In the genomic region with DNA sequence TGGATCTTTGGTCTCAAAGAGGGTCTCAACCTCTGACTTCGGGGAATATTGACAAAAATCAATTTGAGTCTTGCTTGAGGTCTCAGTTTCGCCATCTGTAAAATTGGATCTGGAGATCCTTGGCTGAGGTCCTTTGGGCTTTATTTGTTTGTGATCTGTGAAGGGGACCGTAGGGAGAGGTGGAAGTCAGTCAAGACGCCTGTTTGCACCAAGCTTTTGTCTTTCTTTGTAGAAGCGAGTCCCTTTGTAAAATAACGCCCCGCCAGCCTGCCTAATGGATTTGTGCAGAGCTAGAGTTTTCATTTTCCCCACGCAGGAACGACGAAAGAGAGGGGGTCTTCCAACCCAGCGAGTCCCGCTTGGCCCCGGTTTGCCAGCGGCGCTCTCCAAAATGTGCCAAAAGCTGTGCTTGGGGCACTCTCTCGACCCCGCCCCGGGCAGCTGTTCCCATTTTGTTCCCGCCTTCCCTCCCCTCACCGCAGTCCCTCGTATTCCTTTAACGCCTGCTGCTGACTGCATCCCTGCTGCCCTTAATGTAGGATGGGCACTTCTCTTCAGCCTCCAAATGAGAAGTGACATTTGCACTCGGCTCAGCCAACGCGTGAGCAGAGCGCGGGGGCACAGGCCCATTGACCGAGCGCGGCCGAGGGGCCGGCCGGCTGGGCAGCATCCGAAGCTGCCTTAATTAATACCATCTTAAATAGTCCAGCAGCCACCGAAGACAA, we compare ENCODE assay signal across 21 cellular contexts. TPM values are rescaled to one million over a fixed set of nuclear protein-coding genes. Genes with fewer than 3 reads are reported as not detected.
A peak's percentile ranks its signal among the peaks of the same experiment; 100 is the strongest.
DNase-seq lines count a peak whose midpoint lies in the region; ATAC-seq, FAIRE-seq and TF ChIP-seq lines count a peak whose summit lies in the region.
"Had no signal": no experiment of that assay in that cellular context is flagged by ENCODE, and none has a peak within 500 bp of the region (broad histone marks: within the 10 kb centered on the region; RNA-seq: fewer than 3 reads in every experiment).

No MANE protein-coding gene starts in this region.

- peak overlapping the region; percentile 48; the same call in 1 of the 2 replicates for H3K18ac ChIP-seq in H1 (ENCODE audit: extremely low read depth, low read length)

- no peak for TF ChIP-seq POLR2A in H1 (IDR thresholded peaks at IDR 0.05; ENCODE audit: control extremely low read depth in 1 of 2, low read depth in 2 of 2, low read length in 2 of 2)

- H3K4me1 ChIP-seq in ES-I3 (ENCODE audit: insufficient read depth, low read length): peaks cover 21% of the 10 kb centered on the region
- peaks cover 46% of the 10 kb centered on the region for H3K4me1 ChIP-seq in HUES64 (ENCODE audit: insufficient read depth, low read length)
- peaks cover 9 to 39% (median 23%) of the 10 kb centered on the region in 4 experiments for H3K4me1 ChIP-seq in H1 (replicated peaks in 1 of 4; ENCODE audit: control insufficient read depth in 3 of 4, insufficient read depth in 4 of 4, low read length in 3 of 4)
- peaks cover 5 to 23% (median 6%) of the 10 kb centered on the region in 3 donors for H3K4me1 ChIP-seq in pancreas
- H3K4me1 ChIP-seq: BLaER1, HAP-1 had no signal

- no peak overlapping the region for H4K5ac ChIP-seq in H1 (ENCODE audit: insufficient read length, low read depth, low read length)

- H2BK120ac ChIP-seq in H1 (replicated peaks; ENCODE audit: low read depth, low read length): peak overlapping the region; percentile 66

- H3K27ac Mint-ChIP-seq in neural crest cell (ENCODE audit: unreplicated experiment): peak overlapping the region; percentile 91
- H3K27ac Mint-ChIP-seq: activated T-cell treated with anti-CD3 and anti-CD28 coated beads, Interleukin-2, amount 50 U/mL, for 24 hours had no signal

- no peak overlapping the region for H3K56ac ChIP-seq in H1 (replicated peaks; ENCODE audit: insufficient read length, low read depth, low read length)

- no peaks in the 10 kb centered on the region for H3K9me3 Mint-ChIP-seq in neural crest cell
- H3K9me3 Mint-ChIP-seq: activated T-cell treated with anti-CD3 and anti-CD28 coated beads, Interleukin-2, amount 50 U/mL, for 24 hours had no signal

- peak overlapping the region; percentile 56 for H3K4me3 ChIP-seq in HUES64 (ENCODE audit: low read length)
- peak overlapping the region; percentile 36 to 69 (median 54) for H3K4me3 ChIP-seq in H1 (ENCODE audit: extremely low read depth in 1 of 4, insufficient read depth in 2 of 4, low read depth in 3 of 4, low read length in 4 of 4)
- H3K4me3 ChIP-seq in pancreas: no peak overlapping the region
- H3K4me3 ChIP-seq: ascending aorta, BLaER1, HAP-1, K562, lung had no signal

- intact Hi-C loops in pancreas (cut with DNase I): no loop called here

- H3K23ac ChIP-seq in H1 (ENCODE audit: insufficient read length): no peak overlapping the region

- no peaks in the 10 kb centered on the region for H3K79me1 ChIP-seq in H1 (ENCODE audit: low read depth, low read length)

- H3K14ac ChIP-seq in H1 (ENCODE audit: insufficient read length): no peak overlapping the region

- H3K4ac ChIP-seq in H1 (replicated peaks; ENCODE audit: insufficient read length, low read depth, low read length): peak overlapping the region; percentile 17

- no peak overlapping the region for H2BK12ac ChIP-seq in H1 (ENCODE audit: low read depth, low read length)

- H3K27me3 Mint-ChIP-seq in neural crest cell (ENCODE audit: low read depth): peaks cover 93% of the 10 kb centered on the region

- DNase-seq in H1 (ENCODE audit: low read depth in 1 of 2, low spot score in 2 of 2) (peak in 1 of 2 experiments; percentile 78), neural crest cell (ENCODE audit: low read depth, low spot score) (no peak), CD1c-positive myeloid dendritic cell (ENCODE audit: extremely low spot score) (no peak), pancreas (no peak)
- DNase-seq: activated CD4-positive, CD25-positive, alpha-beta regulatory T cell treated with anti-CD3 and anti-CD28 coated beads, Interleukin-2, amount 50 U/mL, for 72 hours; activated T-cell treated with anti-CD3 and anti-CD28 coated beads, Interleukin-2, amount 50 U/mL, for 24 hours; dermis blood vessel endothelial cell; NCI-H1048; NCI-H2107; RPMI8226; spleen had no signal

- TF ChIP-seq RAD21 in H1 (IDR thresholded peaks at IDR 0.05 in 1 of 2, conservative IDR thresholded peaks at IDR 0.05 in 1 of 2; ENCODE audit: low read depth in 2 of 2, low read length in 2 of 2): peak in 1 of 2 experiments; percentile 13; a peak in 1 of 4 replicates

- peak overlapping the region; percentile 40; the same call in 1 of the 2 replicates for H2BK15ac ChIP-seq in H1 (ENCODE audit: low read length)

- H2BK5ac ChIP-seq in H1 (ENCODE audit: low read depth, low read length): peak overlapping the region; percentile 13; the same call in 1 of the 2 replicates

- no peaks in the 10 kb centered on the region for H3K36me3 Mint-ChIP-seq in neural crest cell (ENCODE audit: low read depth)

- no peak for ATAC-seq in GM21390 (IDR thresholded peaks at IDR 0.05; ENCODE audit: unreplicated experiment)
- no peak for ATAC-seq in pancreas
- ATAC-seq: K562 had no signal

- no peak overlapping the region for H4K8ac ChIP-seq in H1 (ENCODE audit: extremely low read depth, insufficient read depth, low read length)

- peaks cover 0 to under 1% of the 10 kb centered on the region in 2 experiments for H4K20me1 ChIP-seq in H1 (replicated peaks in 1 of 2; ENCODE audit: control insufficient read depth in 1 of 2, insufficient read depth in 2 of 2, low read length in 2 of 2)

- H3K27me3 ChIP-seq in HUES64 (ENCODE audit: insufficient read depth, low read length) (peaks cover 98% of the 10 kb centered on the region), H1 (replicated peaks in 1 of 4; ENCODE audit: control insufficient read depth in 3 of 4, extremely low read depth in 1 of 4, insufficient read depth in 3 of 4, low read length in 3 of 4) (peaks cover 12 to 63% (median 48%) of the 10 kb centered on the region in 4 experiments; a peak in 6 of 7 replicates), pancreas (peaks cover 10 to 71% (median 31%) of the 10 kb centered on the region in 4 donors)

- TF ChIP-seq CTCF in H1 (IDR thresholded peaks at IDR 0.05; ENCODE audit: control extremely low read depth in 1 of 3, insufficient read depth in 1 of 3, low read depth in 1 of 3, low read length in 3 of 3) (no peak), neural crest cell (conservative IDR thresholded peaks at IDR 0.05) (no peak), pancreas (IDR thresholded peaks at IDR 0.05) (no peak)

- peaks cover 40% of the 10 kb centered on the region for H3K23me2 ChIP-seq in H1 (ENCODE audit: low read depth, low read length)

- H3K27ac ChIP-seq in HUES64 (ENCODE audit: low read depth, low read length) (no peak overlapping the region), H1 (ENCODE audit: low read depth, low read length) (no peak overlapping the region), pancreas (no peak overlapping the region)
- H3K27ac ChIP-seq: ascending aorta, BLaER1, spleen had no signal

- CTCF ChIA-PET in H1 (lab: Charles Lee; ENCODE audit: partially characterized antibody): interaction anchor here (0.7 to 11.7 kb wide), 21 partner anchors 8 to 302 kb away, joined by 3 to 93 read pairs (median 6); a partner anchor contains a TSS

- peak overlapping the region; percentile 98 to 100 for H3K4me2 ChIP-seq in H1 (ENCODE audit: insufficient read depth in 1 of 2, low read depth in 2 of 2, low read length in 2 of 2)
- H3K4me2 ChIP-seq: BLaER1 had no signal

- no peak for TF ChIP-seq EP300 in H1 (IDR thresholded peaks at IDR 0.05; ENCODE audit: borderline replicate concordance in 1 of 2, low read depth in 2 of 2, low read length in 2 of 2)

- H3K9ac ChIP-seq in ES-I3 (ENCODE audit: low read depth, low read length) (peak overlapping the region; percentile 69), HUES64 (ENCODE audit: low read depth, low read length) (peak overlapping the region; percentile 2; the same call in 1 of the 2 replicates), H1 (replicated peaks in 1 of 4; ENCODE audit: extremely low read depth in 1 of 4, low read depth in 3 of 4, low read length in 3 of 4) (no peak overlapping the region; a peak in 1 of 7 replicates)
- H3K9ac ChIP-seq: BLaER1 had no signal

- H3K36me3 ChIP-seq in ES-I3 (ENCODE audit: insufficient read depth, low read length): no peaks in the 10 kb centered on the region
- peaks cover 9% of the 10 kb centered on the region for H3K36me3 ChIP-seq in HUES64 (ENCODE audit: insufficient read depth, low read length)
- peaks cover 0 to 8% (median 0%) of the 10 kb centered on the region in 4 experiments; a peak in 3 of 8 replicates for H3K36me3 ChIP-seq in H1 (ENCODE audit: control insufficient read depth in 2 of 4, insufficient read depth in 4 of 4, low read length in 3 of 4)
- no peaks in the 10 kb centered on the region for H3K36me3 ChIP-seq in pancreas
- H3K36me3 ChIP-seq: ascending aorta, BLaER1, HAP-1, spleen had no signal

- peak overlapping the region; percentile 22 for H4K91ac ChIP-seq in H1 (replicated peaks; ENCODE audit: insufficient read length, low read length)

- H3K79me2 ChIP-seq in H1 (ENCODE audit: control insufficient read depth in 1 of 2, insufficient read depth in 2 of 2, low read length in 2 of 2): no peaks in the 10 kb centered on the region

- POLR2A ChIA-PET in H1 (lab: Charles Lee; ENCODE audit: partially characterized antibody): interaction anchor here (1.0 to 8.9 kb wide), 15 partner anchors 7 to 303 kb away, joined by 3 to 80 read pairs (median 8); a partner anchor contains a TSS

- peak overlapping the region; percentile 84 for H3K4me3 Mint-ChIP-seq in neural crest cell
- H3K4me3 Mint-ChIP-seq: activated T-cell treated with anti-CD3 and anti-CD28 coated beads, Interleukin-2, amount 50 U/mL, for 24 hours had no signal

- no peak overlapping the region for H2AFZ ChIP-seq in H1 (ENCODE audit: low read length)

- 1% methylated on average over 35 of the region's 35 CpGs for WGBS in HUES64
- WGBS in H1 (ENCODE audit: extremely low coverage in 1 of 2, insufficient coverage in 1 of 2, insufficient read length in 1 of 2, insufficient replicate concordance in 2 of 2, low coverage in 1 of 2, low lambda C conversion rate in 2 of 2, missing lambda C conversion rate in 1 of 2), 2 experiments: 1% methylated on average over 35 of the region's 35 CpGs; no CpG with 5 or more reads in 1 of the 2 experiments
- WGBS in pancreas, 2 donors: 17 to 19% methylated on average over 34 to 35 of the region's 35 CpGs

- H3K4me1 Mint-ChIP-seq in neural crest cell: peaks cover 68% of the 10 kb centered on the region

- H3K9me3 ChIP-seq in ES-I3 (ENCODE audit: control insufficient read depth, insufficient read depth, low read length) (no peaks in the 10 kb centered on the region), HUES64 (ENCODE audit: insufficient read depth, low read depth, low read length) (no peaks in the 10 kb centered on the region), H1 (ENCODE audit: insufficient read depth in 2 of 2, low read depth in 1 of 2, low read length in 1 of 2) (no peaks in the 10 kb centered on the region), pancreas (no peaks in the 10 kb centered on the region)
- H3K9me3 ChIP-seq: ascending aorta, HAP-1, spleen had no signal

- no peak for FAIRE-seq in H1 (lab: Jason Lieb, UNC)
- no peak for FAIRE-seq in pancreas (lab: Jason Lieb, UNC)
- FAIRE-seq: K562 had no signal

- H2AK5ac ChIP-seq in H1 (ENCODE audit: low read depth, low read length): no peak overlapping the region

- H2BK20ac ChIP-seq in H1 (ENCODE audit: low read length): no peak overlapping the region

RNA-seq across cellular contexts. Expression of a gene that starts 13.0 kb away (rescaled TPM):
- polyA plus RNA-seq in HUES64 (2013, experiment 1 of 2): 25.6 TPM
- polyA plus RNA-seq in HUES64 (2013, experiment 2 of 2): 25.2 TPM
- 51.0 and 52.7 TPM in 2 replicates for total RNA-seq in H1 (2021; fragmentation: NEBNext Ultra II Directional; extraction: Animal tissue kit (Norgen Biotek cat#: 25700))
- polyA plus RNA-seq in H1 (2011; rRNA removed) (14.2 and 14.8 TPM in 2 replicates), pancreas (not detected)
- 13.2 TPM for polyA plus RNA-seq in H1 (2011; cell fraction: cytosol; rRNA removed)
- 22.7 TPM for polyA plus RNA-seq in H1 (2011; cell fraction: nucleus; rRNA removed)
- polyA plus RNA-seq in H1 (2012, experiment 1 of 2): 16.2 to 29.3 TPM (median 20.3 TPM) in 4 replicates
- polyA plus RNA-seq in H1 (2012, experiment 2 of 2): 15.1 TPM
- 31.4 TPM for polyA plus RNA-seq in H1 (2013, experiment 1 of 2)
- 28.2 TPM for polyA plus RNA-seq in H1 (2013, experiment 2 of 2)
- polyA minus RNA-seq in H1 (2011; rRNA and poly(A)+ RNA removed): 16.6 and 20.0 TPM in 2 replicates
- polyA minus RNA-seq in H1 (2011; cell fraction: cytosol; rRNA and poly(A)+ RNA removed): 22.3 TPM
- 42.4 TPM for polyA minus RNA-seq in H1 (2011; cell fraction: nucleus; rRNA and poly(A)+ RNA removed)
- total RNA-seq in neural crest cell (6.3 and 6.7 TPM in 2 replicates), pancreas (under 1 TPM in 1 of 6 donors, not detected in 5; 0.06 TPM)
- total RNA-seq: ascending aorta; lung; osteoblast; spleen; T-helper 1 cell treated with Interleukin-12 subunit alpha and Interleukin-12 subunit beta and Interleukin-4 antibody, amounts not matched to agents 30 ng/mL and 1 ng/mL, for 36 hours had no signal
- polyA plus RNA-seq: lung, spleen had no signal

RNA-seq across cellular contexts. Expression of a gene that starts 23.0 kb away (rescaled TPM):
- 113 TPM for polyA plus RNA-seq in HUES64 (2013, experiment 1 of 2)
- polyA plus RNA-seq in HUES64 (2013, experiment 2 of 2): 125 TPM
- total RNA-seq in H1 (2021; fragmentation: NEBNext Ultra II Directional; extraction: Animal tissue kit (Norgen Biotek cat#: 25700)): 372 and 429 TPM in 2 replicates
- polyA plus RNA-seq in H1 (2011; rRNA removed) (53.2 and 67.1 TPM in 2 replicates), pancreas (not detected)
- polyA plus RNA-seq in H1 (2011; cell fraction: cytosol; rRNA removed): 54.3 TPM
- polyA plus RNA-seq in H1 (2011; cell fraction: nucleus; rRNA removed): 212 TPM
- polyA plus RNA-seq in H1 (2012, experiment 1 of 2): 149 to 263 TPM (median 185 TPM) in 4 replicates
- polyA plus RNA-seq in H1 (2012, experiment 2 of 2): 87.1 TPM
- polyA plus RNA-seq in H1 (2013, experiment 1 of 2): 140 TPM
- polyA plus RNA-seq in H1 (2013, experiment 2 of 2): 134 TPM
- polyA minus RNA-seq in H1 (2011; rRNA and poly(A)+ RNA removed): 32.3 and 40.3 TPM in 2 replicates
- 164 TPM for polyA minus RNA-seq in H1 (2011; cell fraction: cytosol; rRNA and poly(A)+ RNA removed)
- polyA minus RNA-seq in H1 (2011; cell fraction: nucleus; rRNA and poly(A)+ RNA removed): 103 TPM
- total RNA-seq in neural crest cell (48.6 and 55.3 TPM in 2 replicates), pancreas (under 1 TPM in 1 of 6 donors, not detected in 5; 0.47 TPM)
- total RNA-seq: ascending aorta, dermis blood vessel endothelial cell, osteoblast, spleen had no signal
- polyA plus RNA-seq: lung, spleen had no signal

Comparison
In these comparisons a context has a peak if more than half of its experiments do, and no peak if none do; other contexts are left out.
1. H3K9ac ChIP-seq: peak in ES-I3 (single experiment) and HUES64 (single experiment); none in H1 (0 of 4).
2. H3K4me3 ChIP-seq: peak in HUES64 (single experiment) and H1 (4 of 4); none in pancreas (0 of 4).
3. RNA of a gene that starts 23.0 kb away (total RNA-seq): 372 to 429 TPM in H1 and 48.6 to 55.3 TPM in neural crest cell; 0.47 TPM in pancreas; every median in the first group is over 10 times any median in the second.